23 cellular contexts compared by ENCODE assay signal in genomic region chr13:110719036-110719710, GRCh38. TPM values are rescaled to one million over a fixed set of nuclear protein-coding genes. Genes with fewer than 3 reads are reported as not detected.
DNase-seq lines count a peak whose midpoint lies in the region; ATAC-seq, FAIRE-seq and TF ChIP-seq lines count a peak whose summit lies in the region.
"Had no signal": no experiment of that assay in that cellular context is flagged by ENCODE, and none has a peak within 500 bp of the region (broad histone marks: within the 10 kb centered on the region; RNA-seq: fewer than 3 reads in every experiment).

No MANE protein-coding gene starts in this region.

- peaks cover 35% of the 10 kb centered on the region for H3K4me1 Mint-ChIP-seq in activated naive CD8-positive, alpha-beta T cell (ENCODE audit: low read depth)
- peaks cover 42% of the 10 kb centered on the region for H3K4me1 Mint-ChIP-seq in activated naive CD8-positive, alpha-beta T cell treated with anti-CD3 and anti-CD28 coated beads, Interleukin-2, amount 50 U/mL, for 24 hours
- peaks cover 31% of the 10 kb centered on the region for H3K4me1 Mint-ChIP-seq in nephron progenitor cell

- POLR2A ChIA-PET in K562 (lab: Yijun Ruan, JAX) = interaction anchor here (1.4 kb wide), 1 partner anchor 9 kb away, joined by 5 read pairs; no protein-coding TSS in a partner anchor

- H4K20me1 ChIP-seq in K562 (replicated peaks; ENCODE audit: control insufficient read depth, insufficient read depth, low read length) = peaks cover 8% of the 10 kb centered on the region; the same call in 1 of the 2 replicates

- no peak for FAIRE-seq in K562 (lab: Jason Lieb, UNC)

- no peaks in the 10 kb centered on the region for H3K9me1 ChIP-seq in K562 (ENCODE audit: control insufficient read depth, insufficient read depth, low read length)

- peaks cover 5% of the 10 kb centered on the region for H3K36me3 Mint-ChIP-seq in activated naive CD8-positive, alpha-beta T cell
- H3K36me3 Mint-ChIP-seq in activated naive CD8-positive, alpha-beta T cell treated with anti-CD3 and anti-CD28 coated beads, Interleukin-2, amount 50 U/mL, for 24 hours (ENCODE audit: low read depth) = peaks cover 23% of the 10 kb centered on the region
- H3K36me3 Mint-ChIP-seq in nephron progenitor cell (ENCODE audit: low read depth) = peaks cover 36% of the 10 kb centered on the region

- 96% methylated on average over 3 of the region's 61 CpGs for WGBS in K562 (ENCODE audit: insufficient coverage, low coverage, missing lambda C conversion rate)
- 97 to 98% (median 97%) methylated on average over 61 of the region's 61 CpGs for WGBS in spleen, 5 donors

- in situ Hi-C loops in K562 (cut with MboI) = no loop called here

- H3K79me2 ChIP-seq in K562 (ENCODE audit: control insufficient read depth, insufficient read depth, low read length) = peaks cover 54% of the 10 kb centered on the region

- H3K9me3 ChIP-seq in K562 (replicated peaks; ENCODE audit: control insufficient read depth, insufficient read depth, low read depth, low read length) (no peaks in the 10 kb centered on the region), spleen (peaks cover 0 to 4% (median 0%) of the 10 kb centered on the region in 8 donors)
- H3K9me3 ChIP-seq: SJCRH30 had no signal

- no peak for ATAC-seq in activated naive CD8-positive, alpha-beta T cell treated with anti-CD3 and anti-CD28 coated beads, Interleukin-2, amount 50 U/mL, for 24 hours
- ATAC-seq in K562 (no peak), HG03469 (IDR thresholded peaks at IDR 0.05; ENCODE audit: unreplicated experiment) (no peak)
- ATAC-seq: CD8-positive, alpha-beta T cell had no signal

- CTCF ChIA-PET in K562 (lab: Yijun Ruan, JAX; ENCODE audit: low intra/inter-chr PET ratio) = no interaction called here

- H3K4me2 ChIP-seq in K562 (ENCODE audit: insufficient read depth, low read length) = no peak overlapping the region

- H3K27ac Mint-ChIP-seq in activated naive CD8-positive, alpha-beta T cell = peak overlapping the region; percentile 16
- no peak overlapping the region for H3K27ac Mint-ChIP-seq in activated naive CD8-positive, alpha-beta T cell treated with anti-CD3 and anti-CD28 coated beads, Interleukin-2, amount 50 U/mL, for 24 hours
- H3K27ac Mint-ChIP-seq in nephron progenitor cell = peak overlapping the region; percentile 68
- H3K27ac Mint-ChIP-seq: CD8-positive, alpha-beta T cell; HFFc6 had no signal

- TF ChIP-seq CTCF in K562 (IDR thresholded peaks at IDR 0.05 in 2 of 3, conservative IDR thresholded peaks at IDR 0.05 in 1 of 3; ENCODE audit: insufficient read depth in 2 of 3, low read depth in 1 of 3, low read length in 3 of 3) (no peak), nephron progenitor cell (IDR thresholded peaks at IDR 0.05) (no peak), spleen (IDR thresholded peaks at IDR 0.05 in 8 of 11, conservative IDR thresholded peaks at IDR 0.05 in 3 of 11) (no peak)

- H2AFZ ChIP-seq in K562 (ENCODE audit: low read depth, low read length) = no peak overlapping the region

- DNase-seq in activated naive CD8-positive, alpha-beta T cell treated with anti-CD3 and anti-CD28 coated beads, Interleukin-2, amount 50 U/mL, for 24 hours = no peak
- DNase-seq in K562 (ENCODE audit: extremely low read depth in 1 of 4, low spot score in 3 of 4) = no peak
- DNase-seq in nephron progenitor cell = no peak
- DNase-seq in spleen = peak; percentile 80
- no peak for DNase-seq in NCI-H524 treated with DMSO at 0.1 percent for 48 hours (lab: John Stamatoyannopoulos, UW)
- no peak for DNase-seq in activated CD8-positive, alpha-beta memory T cell treated with anti-CD3 and anti-CD28 coated beads, Interleukin-2, amount 50 U/mL, for 4 hours
- DNase-seq: C1 segment of cervical spinal cord; CD8-positive, alpha-beta T cell; DND-41; HFFc6; KG1; NCI-H1092; NCI-H1436 treated with DMSO at 0.1 percent for 48 hours; NCI-H1930; NCI-H226; NCI-H510A treated with DMSO at 0.1 percent for 48 hours; NCI-H774; NK-92 treated with Interleukin-12 subunit alpha and Interleukin-12 subunit beta, amount 100 ng/mL, for 24 hours; SJCRH30 had no signal

- H3K4me3 ChIP-seq in K562 = no peak overlapping the region
- no peak overlapping the region for H3K4me3 ChIP-seq in spleen
- H3K4me3 ChIP-seq: SJCRH30 had no signal

- no peaks in the 10 kb centered on the region for H3K27me3 ChIP-seq in K562 (ENCODE audit: control insufficient read depth in 2 of 2, insufficient read depth in 2 of 2, low read length in 2 of 2)
- H3K27me3 ChIP-seq in spleen (replicated peaks in 1 of 7) = no peaks in the 10 kb centered on the region
- H3K27me3 ChIP-seq: SJCRH30 had no signal

- no peak for TF ChIP-seq RAD21 in K562 (CRISPR knock-in tag; conservative IDR thresholded peaks at IDR 0.05 in 1 of 2, IDR thresholded peaks at IDR 0.05 in 1 of 2)

- peaks cover 22% of the 10 kb centered on the region; the same call in 2 of the 3 replicates for H3K36me3 ChIP-seq in K562 (ENCODE audit: control insufficient read depth, insufficient read depth, low read length)
- H3K36me3 ChIP-seq in spleen = peaks cover 0 to 44% (median 22%) of the 10 kb centered on the region in 6 donors

- no peak overlapping the region for H3K4me3 Mint-ChIP-seq in activated naive CD8-positive, alpha-beta T cell
- no peak overlapping the region for H3K4me3 Mint-ChIP-seq in activated naive CD8-positive, alpha-beta T cell treated with anti-CD3 and anti-CD28 coated beads, Interleukin-2, amount 50 U/mL, for 24 hours
- no peak overlapping the region for H3K4me3 Mint-ChIP-seq in nephron progenitor cell
- H3K4me3 Mint-ChIP-seq: CD8-positive, alpha-beta T cell; HFFc6 had no signal

- TF ChIP-seq POLR2A in K562 (conservative IDR thresholded peaks at IDR 0.05) = no peak
- TF ChIP-seq POLR2A in spleen (IDR thresholded peaks at IDR 0.05) = no peak

- no peak for TF ChIP-seq EP300 in K562 (IDR thresholded peaks at IDR 0.05; ENCODE audit: low read length)

- H3K4me1 ChIP-seq in K562 (replicated peaks in 1 of 2; ENCODE audit: control insufficient read depth in 2 of 2, insufficient read depth in 2 of 2, low read length in 2 of 2) = peaks cover 2 to 19% of the 10 kb centered on the region in 2 experiments; a peak in 2 of 5 replicates
- H3K4me1 ChIP-seq in spleen = peaks cover 23 to 55% (median 31%) of the 10 kb centered on the region in 6 donors
- H3K4me1 ChIP-seq: SJCRH30 had no signal

- H3K27me3 Mint-ChIP-seq in activated naive CD8-positive, alpha-beta T cell = no peaks in the 10 kb centered on the region
- no peaks in the 10 kb centered on the region for H3K27me3 Mint-ChIP-seq in activated naive CD8-positive, alpha-beta T cell treated with anti-CD3 and anti-CD28 coated beads, Interleukin-2, amount 50 U/mL, for 24 hours
- H3K27me3 Mint-ChIP-seq in nephron progenitor cell (ENCODE audit: low read depth, poor library complexity) = no peaks in the 10 kb centered on the region

- no peaks in the 10 kb centered on the region for H3K9me3 Mint-ChIP-seq in activated naive CD8-positive, alpha-beta T cell (ENCODE audit: low read depth)
- H3K9me3 Mint-ChIP-seq in activated naive CD8-positive, alpha-beta T cell treated with anti-CD3 and anti-CD28 coated beads, Interleukin-2, amount 50 U/mL, for 24 hours = no peaks in the 10 kb centered on the region
- no peaks in the 10 kb centered on the region for H3K9me3 Mint-ChIP-seq in nephron progenitor cell
- H3K9me3 Mint-ChIP-seq: CD8-positive, alpha-beta T cell; HFFc6 had no signal

- no peak overlapping the region for H3K9ac ChIP-seq in K562 (ENCODE audit: insufficient read depth in 1 of 2, low read depth in 2 of 2, low read length in 2 of 2)

- intact Hi-C loops in K562 (cut with micrococcal nuclease) = loop anchor here (10.0 kb wide), 2 partner anchors 96 to 264 kb away; no protein-coding TSS in a partner anchor
- intact Hi-C loops in spleen (cut with DNase I; ENCODE audit: low total_unique reads) = no loop called here

- H3K27ac ChIP-seq in K562 (ENCODE audit: extremely low read depth, low read depth, low read length) = no peak overlapping the region
- H3K27ac ChIP-seq in spleen = no peak overlapping the region
- H3K27ac ChIP-seq: 22Rv1, HL-60, SJCRH30 had no signal

- BruUV-seq in K562 (replicated peaks; lab: Mats Ljungman, UMichigan) = no TSS peak

RNA-seq across cellular contexts. Expression of gene ING1, which starts 5.7 kb away (rescaled TPM):
- 8.3 and 11.8 TPM in 2 replicates for total RNA-seq in K562 (2011; cell fraction: chromatin; rRNA removed; ENCODE audit: low replicate concordance)
- 14.5 and 21.3 TPM in 2 replicates for total RNA-seq in K562 (2011; cell fraction: nucleolus; rRNA removed)
- total RNA-seq in K562 (2011; cell fraction: nucleoplasm; rRNA removed) = 10.2 and 11.3 TPM in 2 replicates
- 19.2 and 20.1 TPM in 2 replicates for total RNA-seq in K562 (2014; rRNA removed)
- total RNA-seq in K562 (2014; rRNA removed; fragmentation: Illumina TruSeq; extraction: Trizol) = 3.9 and 4.2 TPM in 2 replicates
- total RNA-seq in K562 (2015; rRNA removed; fragmentation: Illumina TruSeq; extraction: Trizol) = 8.2 and 9.1 TPM in 2 replicates
- 14.0 and 14.3 TPM in 2 replicates for total RNA-seq in K562 (2021)
- polyA plus RNA-seq in K562 (2011; rRNA removed) = 9.6 and 9.7 TPM in 2 replicates
- 14.2 and 24.3 TPM in 2 replicates for polyA plus RNA-seq in K562 (2011; cell fraction: cytosol; rRNA removed)
- polyA plus RNA-seq in K562 (2011; cell fraction: nucleus; rRNA removed) = 11.6 and 21.2 TPM in 2 replicates
- polyA plus RNA-seq in K562 (2012) = 11.0 and 14.4 TPM in 2 replicates
- polyA plus RNA-seq in K562 (2014; fragmentation: Illumina TruSeq; extraction: Trizol) = 7.5 and 9.8 TPM in 2 replicates
- 1 to 10 TPM; 1.0 to 1.1 TPM for polyA plus RNA-seq in K562 (2014; fragmentation: Nextera tagmentation; extraction: Ambion mirVana)
- polyA plus RNA-seq in K562 (2014; rRNA removed) = 16.2 and 16.4 TPM in 2 replicates
- polyA minus RNA-seq in K562 (2011; rRNA and poly(A)+ RNA removed) = 6.4 and 7.7 TPM in 2 replicates
- 14.8 and 19.7 TPM in 2 replicates for polyA minus RNA-seq in K562 (2011; cell fraction: cytosol; rRNA and poly(A)+ RNA removed)
- polyA minus RNA-seq in K562 (2011; cell fraction: nucleus; rRNA and poly(A)+ RNA removed) = 5.9 and 8.4 TPM in 2 replicates
- 10 to 100 TPM; 15.1 to 32.4 (median 22.9) TPM for total RNA-seq in spleen
- polyA plus RNA-seq in spleen = 10 to 100 TPM; 10.5 to 16.0 (median 12.0) TPM

RNA-seq across cellular contexts. Expression of gene CARS2, which starts 13.3 kb away (rescaled TPM):
- 95.3 and 139 TPM in 2 replicates for total RNA-seq in K562 (2011; cell fraction: chromatin; rRNA removed; ENCODE audit: low replicate concordance)
- total RNA-seq in K562 (2011; cell fraction: nucleolus; rRNA removed) = 74.1 and 84.2 TPM in 2 replicates
- 62.0 and 69.0 TPM in 2 replicates for total RNA-seq in K562 (2011; cell fraction: nucleoplasm; rRNA removed)
- total RNA-seq in K562 (2014; rRNA removed) (37.4 and 42.9 TPM in 2 replicates), K562 (2014; rRNA removed; fragmentation: Illumina TruSeq; extraction: Trizol) (18.2 and 20.3 TPM in 2 replicates), K562 (2015; rRNA removed; fragmentation: Illumina TruSeq; extraction: Trizol) (32.7 and 34.5 TPM in 2 replicates), K562 (2021) (29.9 and 30.5 TPM in 2 replicates), spleen (100 to 1,000 TPM in 1 of 7 donors, 10 to 100 TPM in 6; 63.9 to 113 (median 77.9) TPM)
- polyA plus RNA-seq in K562 (2011; rRNA removed) (31.6 and 32.9 TPM in 2 replicates), K562 (2014; fragmentation: Illumina TruSeq; extraction: Trizol) (17.1 and 21.6 TPM in 2 replicates), K562 (2014; fragmentation: Nextera tagmentation; extraction: Ambion mirVana) (1 to 10 TPM; 1.7 TPM), K562 (2014; rRNA removed) (35.4 and 50.3 TPM in 2 replicates), spleen (100 to 1,000 TPM in 2 of 3 donors, 10 to 100 TPM in 1; 69.5 to 109 (median 105) TPM)
- polyA plus RNA-seq in K562 (2011; cell fraction: cytosol; rRNA removed) = 19.0 and 23.8 TPM in 2 replicates
- 147 and 176 TPM in 2 replicates for polyA plus RNA-seq in K562 (2011; cell fraction: nucleus; rRNA removed)
- 29.2 and 39.4 TPM in 2 replicates for polyA plus RNA-seq in K562 (2012)
- 23.7 and 24.5 TPM in 2 replicates for polyA minus RNA-seq in K562 (2011; rRNA and poly(A)+ RNA removed)
- 15.0 and 15.7 TPM in 2 replicates for polyA minus RNA-seq in K562 (2011; cell fraction: cytosol; rRNA and poly(A)+ RNA removed)
- polyA minus RNA-seq in K562 (2011; cell fraction: nucleus; rRNA and poly(A)+ RNA removed) = 38.0 and 49.2 TPM in 2 replicates
